ENCODE assay signal across 27 cellular contexts in genomic region chr14:40365305-40365704, GRCh38.
"Had no signal": no experiment of that assay in that cellular context is flagged by ENCODE, and none has a peak within 500 bp of the region (broad histone marks: within the 10 kb centered on the region; RNA-seq: fewer than 3 reads in every experiment).

No MANE protein-coding gene starts in this region.

- H3K79me2 ChIP-seq: hepatocyte, parathyroid adenoma had no signal

- H3K9me3 Mint-ChIP-seq: type B pancreatic cell had no signal

- H3K4me3 ChIP-seq: coronary artery, esophagus muscularis mucosa, gastroesophageal sphincter, heart left ventricle, hepatocyte, right lobe of liver, smooth muscle cell, testis, tibial artery had no signal

- H3K36me3 Mint-ChIP-seq: naive thymus-derived CD4-positive, alpha-beta T cell; stimulated activated effector memory CD8-positive, alpha-beta T cell treated with anti-CD3 and anti-CD28 coated beads, Interleukin-12 subunit alpha, Interleukin-12 subunit beta, amount 100 ng/mL, for 72 hours; type B pancreatic cell had no signal

- H2AFZ ChIP-seq: hepatocyte, parathyroid adenoma had no signal

- H3K36me3 ChIP-seq: esophagus muscularis mucosa, gastroesophageal sphincter, heart left ventricle, right lobe of liver, tibial artery had no signal

- H3K4me1 Mint-ChIP-seq: stimulated activated effector memory CD8-positive, alpha-beta T cell treated with anti-CD3 and anti-CD28 coated beads, Interleukin-12 subunit alpha, Interleukin-12 subunit beta, amount 100 ng/mL, for 72 hours had no signal

- H3K9me3 ChIP-seq: esophagus muscularis mucosa, gastroesophageal sphincter, heart left ventricle, testis, tibial artery had no signal

- H3K27ac Mint-ChIP-seq: nephron progenitor cell; progenitor cell of endocrine pancreas; stimulated activated effector memory CD8-positive, alpha-beta T cell treated with anti-CD3 and anti-CD28 coated beads, Interleukin-12 subunit alpha, Interleukin-12 subunit beta, amount 100 ng/mL, for 72 hours; type B pancreatic cell had no signal

- DNase-seq: dermis blood vessel endothelial cell; effector memory CD4-positive, alpha-beta T cell; foreskin keratinocyte; heart left ventricle; kidney; mesenchymal stem cell; midbrain; naive thymus-derived CD4-positive, alpha-beta T cell; nephron progenitor cell; right lobe of liver; stimulated activated CD4-positive, alpha-beta T cell treated with anti-CD3 and anti-CD28 coated beads, Interleukin-12 subunit alpha, Interleukin-12 subunit beta, amount 100 ng/mL, for 4 hours; stimulated activated CD4-positive, alpha-beta T cell treated with anti-CD3 and anti-CD28 coated beads, Interleukin-2, amount 100 ng/mL, for 24 hours; stimulated activated CD4-positive, alpha-beta T cell treated with anti-CD3 and anti-CD28 coated beads, Interleukin-4, amount 100 ng/mL, for 24 hours; stimulated activated naive CD8-positive, alpha-beta T cell treated with anti-CD3 and anti-CD28 coated beads, Interleukin-15, Interleukin-2, amounts not matched to agents 100 U/mL and 50 U/mL, for 24 hours; substantia nigra; testis; tibial artery had no signal

- H3K4me2 ChIP-seq: hepatocyte, smooth muscle cell had no signal

- H3K9ac ChIP-seq: parathyroid adenoma had no signal

- H3K4me3 Mint-ChIP-seq: nephron progenitor cell; stimulated activated effector memory CD8-positive, alpha-beta T cell treated with anti-CD3 and anti-CD28 coated beads, Interleukin-12 subunit alpha, Interleukin-12 subunit beta, amount 100 ng/mL, for 72 hours; type B pancreatic cell had no signal

- H3K27ac ChIP-seq: coronary artery, esophagus muscularis mucosa, foreskin keratinocyte, gastroesophageal sphincter, heart left ventricle, hepatocyte, parathyroid adenoma, right lobe of liver, testis, tibial artery had no signal

- H3K27me3 ChIP-seq: esophagus muscularis mucosa, foreskin keratinocyte, gastroesophageal sphincter, heart left ventricle, hepatocyte, right lobe of liver, testis, tibial artery had no signal

- ATAC-seq: foreskin keratinocyte; gastroesophageal sphincter; heart left ventricle; left lobe of liver; naive thymus-derived CD4-positive, alpha-beta T cell; right lobe of liver; stimulated activated effector memory CD8-positive, alpha-beta T cell treated with anti-CD3 and anti-CD28 coated beads, Interleukin-12 subunit alpha, Interleukin-12 subunit beta, amount 100 ng/mL, for 72 hours; stimulated activated naive CD8-positive, alpha-beta T cell treated with anti-CD3 and anti-CD28 coated beads, Interleukin-15, Interleukin-2, amounts not matched to agents 100 U/mL and 50 U/mL, for 24 hours had no signal

- H3K4me1 ChIP-seq: esophagus muscularis mucosa, foreskin keratinocyte, gastroesophageal sphincter, heart left ventricle, parathyroid adenoma, testis, tibial artery had no signal

- H3K27me3 Mint-ChIP-seq: naive thymus-derived CD4-positive, alpha-beta T cell; progenitor cell of endocrine pancreas; type B pancreatic cell had no signal
